Comparison of ENCODE assay signal across 11 cellular contexts in the genomic region with DNA sequence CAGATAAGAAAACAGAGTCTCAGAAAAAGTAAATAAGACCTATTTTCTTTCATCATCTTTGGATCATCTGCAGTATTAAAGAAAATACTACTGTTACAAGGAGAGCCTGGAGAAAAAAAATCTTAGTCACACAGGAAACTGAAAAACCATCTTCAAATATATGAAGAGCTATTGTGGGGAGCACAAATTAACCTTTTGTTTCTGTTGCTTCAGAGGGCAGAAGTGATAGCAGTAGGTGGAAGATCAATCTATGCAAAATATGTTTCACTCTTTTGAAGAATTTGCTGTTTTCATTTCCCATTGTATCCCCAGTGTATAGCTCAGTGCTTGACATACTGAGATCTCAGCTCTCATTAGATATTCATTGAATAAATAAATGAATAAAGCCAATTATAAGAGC. TPM values are rescaled to one million over a fixed set of nuclear protein-coding genes. Genes with fewer than 3 reads are reported as not detected.
DNase-seq lines count a peak whose midpoint lies in the region; ATAC-seq, FAIRE-seq and TF ChIP-seq lines count a peak whose summit lies in the region.
"Had no signal": no experiment of that assay in that cellular context is flagged by ENCODE, and none has a peak within 500 bp of the region (broad histone marks: within the 10 kb centered on the region; RNA-seq: fewer than 3 reads in every experiment).

No MANE protein-coding gene starts in this region.

- peak; percentile 50 to 55 for ATAC-seq in activated CD4-positive, CD25-positive, alpha-beta regulatory T cell treated with anti-CD3 and anti-CD28 coated beads, Interleukin-2, amount 50 U/mL, for 24 hours
- ATAC-seq in GM21723 (IDR thresholded peaks at IDR 0.05; ENCODE audit: unreplicated experiment): peak; percentile 78
- peak; percentile 59 for ATAC-seq in HG03442 (IDR thresholded peaks at IDR 0.05; ENCODE audit: unreplicated experiment)
- ATAC-seq in naive thymus-derived CD8-positive, alpha-beta T cell: peak in 1 of 2 donors; percentile 9

- peaks cover 26 to 59% (median 54%) of the 10 kb centered on the region in 4 donors for H3K4me1 Mint-ChIP-seq in naive thymus-derived CD8-positive, alpha-beta T cell

- no peak for DNase-seq in activated CD4-positive, CD25-positive, alpha-beta regulatory T cell (lab: John Stamatoyannopoulos, UW)
- DNase-seq in naive thymus-derived CD8-positive, alpha-beta T cell: peak in 1 of 10 donors; percentile 50
- DNase-seq in SKM-1 (lab: John Stamatoyannopoulos, UW; ENCODE audit: unreplicated experiment) (no peak), RWPE1 (ENCODE audit: low spot score) (no peak), frontal cortex (ENCODE audit: low spot score in 2 of 2) (no peak)
- DNase-seq: SW 1271 had no signal

- no peak for FAIRE-seq in frontal cortex (lab: Jason Lieb, UNC)
- FAIRE-seq: keratinocyte had no signal

- H3K9me3 Mint-ChIP-seq in naive thymus-derived CD8-positive, alpha-beta T cell: peaks cover 0 to 4% (median 0%) of the 10 kb centered on the region in 9 donors

- peak overlapping the region in 8 of 10 donors; percentile 0 to 79 (median 44) for H3K4me3 Mint-ChIP-seq in naive thymus-derived CD8-positive, alpha-beta T cell

- CTCF ChIA-PET in RWPE1 (lab: Yijun Ruan, JAX): no interaction called here

- H3K27ac Mint-ChIP-seq in naive thymus-derived CD8-positive, alpha-beta T cell: peak overlapping the region; percentile 95 to 100 (median 99)

- no peak overlapping the region for H3K27ac ChIP-seq in RWPE1
- H3K27ac ChIP-seq: 22Rv1 had no signal

- peaks cover 0 to 4% (median 4%) of the 10 kb centered on the region in 3 donors for H3K36me3 Mint-ChIP-seq in naive thymus-derived CD8-positive, alpha-beta T cell

- H3K27me3 Mint-ChIP-seq in naive thymus-derived CD8-positive, alpha-beta T cell: no peaks in the 10 kb centered on the region

- POLR2A ChIA-PET in naive thymus-derived CD8-positive, alpha-beta T cell (lab: Charles Lee): interaction anchor here (0.6 to 5.8 kb wide), 7 partner anchors 13 to 130 kb away, joined by 3 to 81 read pairs (median 4); a partner anchor contains a TSS
- POLR2A ChIA-PET in RWPE1 (lab: Yijun Ruan, JAX; ENCODE audit: low non-redundant PET): no interaction called here

- no peak for TF ChIP-seq CTCF in RWPE1 (conservative IDR thresholded peaks at IDR 0.05; ENCODE audit: low read depth)

RNA-seq across cellular contexts. Expression of a gene that starts 13.1 kb away (rescaled TPM):
- total RNA-seq in naive thymus-derived CD8-positive, alpha-beta T cell: 10 to 100 TPM; 67.5 to 71.9 TPM
- polyA plus RNA-seq in naive thymus-derived CD8-positive, alpha-beta T cell: 10 to 100 TPM in 2 of 3 donors, 1 to 10 TPM in 1; 5.9 to 12.9 (median 10.2) TPM
- total RNA-seq in frontal cortex: 41.6 TPM
